ENCODE assay signal across 8 cellular contexts in the genomic region with DNA sequence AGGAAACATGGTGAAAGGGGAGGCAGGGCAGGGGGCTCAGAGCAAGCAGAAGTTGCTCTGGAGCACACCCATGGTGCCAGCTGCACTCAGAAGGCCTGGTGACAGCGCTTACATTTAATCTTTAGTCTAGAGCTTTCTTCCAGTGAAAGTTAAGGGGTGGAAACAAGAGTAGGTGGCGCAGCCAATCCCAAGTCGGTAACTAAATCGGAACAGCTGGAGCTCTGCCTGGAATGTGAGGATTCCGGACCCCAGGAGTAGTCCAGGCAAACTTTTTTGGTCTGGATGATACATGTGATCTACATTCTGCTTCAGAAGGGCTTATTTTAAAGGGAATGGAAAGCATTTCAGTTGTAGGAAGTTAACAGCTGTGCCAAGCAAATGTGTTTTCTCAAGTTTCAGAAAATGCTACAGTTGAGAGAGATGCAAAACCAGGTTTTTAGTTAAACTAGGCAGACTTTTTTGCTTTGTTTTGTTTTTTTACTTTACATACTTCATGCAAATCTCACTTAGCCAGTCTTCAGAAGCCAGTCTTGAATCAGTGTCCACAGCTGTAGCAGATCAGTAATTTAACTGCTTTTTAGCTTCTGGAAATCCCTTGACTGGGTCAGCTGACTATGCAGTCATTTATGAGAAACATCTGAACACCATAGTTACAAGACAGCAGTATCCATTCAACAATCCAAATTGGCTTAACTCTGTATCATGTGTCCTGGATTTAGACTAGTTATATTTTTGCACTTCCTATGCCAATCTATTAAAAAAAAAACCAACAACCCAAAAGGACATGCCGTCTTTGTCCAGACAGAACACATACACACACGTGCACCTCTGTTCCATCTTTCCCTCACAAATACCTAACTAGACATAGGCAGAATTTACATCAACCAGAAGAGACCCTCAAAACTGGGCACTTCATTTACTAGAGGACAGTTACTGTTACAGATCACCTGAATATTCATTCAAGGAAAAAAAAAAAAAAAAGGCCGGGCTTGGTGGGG. TPM values are rescaled to one million over a fixed set of nuclear protein-coding genes. Genes with fewer than 3 reads are reported as not detected.
DNase-seq lines count a peak whose midpoint lies in the region; ATAC-seq and TF ChIP-seq lines count a peak whose summit lies in the region.

No MANE protein-coding gene starts in this region.

- no peak for TF ChIP-seq CTCF in astrocyte of the spinal cord (IDR thresholded peaks at IDR 0.05; ENCODE audit: low read depth, low read length)

- ATAC-seq in GM18907 (IDR thresholded peaks at IDR 0.05; ENCODE audit: unreplicated experiment) (peak; percentile 70), HG03097 (IDR thresholded peaks at IDR 0.05; ENCODE audit: low FRiP score, unreplicated experiment) (peak; percentile 55), esophagus mucosa (no peak)

- peak overlapping the region; percentile 61 for H3K9ac ChIP-seq in iPS-18a (ENCODE audit: low read length)
- peak overlapping the region; percentile 71 for H3K9ac ChIP-seq in skeletal muscle satellite cell (ENCODE audit: low read depth, low read length)

- H3K27me3 ChIP-seq in iPS-18a (ENCODE audit: control insufficient read depth, insufficient read depth, low read length) (no peaks in the 10 kb centered on the region), skeletal muscle satellite cell (ENCODE audit: control insufficient read depth, insufficient read depth, low read length) (no peaks in the 10 kb centered on the region)

- H3K4me3 ChIP-seq in astrocyte of the spinal cord (ENCODE audit: low read depth, low read length) (peak overlapping the region; percentile 8), iPS-18a (ENCODE audit: low read length) (peak overlapping the region; percentile 47), skeletal muscle satellite cell (ENCODE audit: low read length) (peak overlapping the region; percentile 47)

- H3K27ac ChIP-seq in iPS-18a (ENCODE audit: low read length): peak overlapping the region; percentile 87

- H3K9me3 ChIP-seq in iPS-18a (ENCODE audit: control insufficient read depth, low read depth, low read length) (no peaks in the 10 kb centered on the region), skeletal muscle satellite cell (replicated peaks; ENCODE audit: low read length) (no peaks in the 10 kb centered on the region)

- no peaks in the 10 kb centered on the region for H3K36me3 ChIP-seq in iPS-18a (ENCODE audit: control insufficient read depth, low read depth, low read length)
- no peaks in the 10 kb centered on the region for H3K36me3 ChIP-seq in skeletal muscle satellite cell (ENCODE audit: insufficient read depth, low read length)

- H3K4me2 ChIP-seq in skeletal muscle satellite cell (ENCODE audit: low read length): peak overlapping the region; percentile 72

- H3K4me1 ChIP-seq in iPS-18a (ENCODE audit: control insufficient read depth, low read depth, low read length) (peaks cover 16% of the 10 kb centered on the region), skeletal muscle satellite cell (ENCODE audit: control insufficient read depth, insufficient read depth, low read length) (peaks cover 28% of the 10 kb centered on the region)

- DNase-seq in astrocyte of the spinal cord (ENCODE audit: low read depth, low spot score): peak; percentile 95
- DNase-seq in KG1 (lab: John Stamatoyannopoulos, UW): no peak
- no peak for DNase-seq in activated effector memory CD4-positive, alpha-beta T cell treated with Interleukin-2 at 50 U/mL for 16 hours

- in situ Hi-C loops in astrocyte of the spinal cord (cut with HindIII; ENCODE audit: low sequenced_read_pairs): no loop called here

RNA-seq across cellular contexts. Expression of gene ZNF106, which starts 33.2 kb away (rescaled TPM):
- 61.8 and 72.5 TPM in 2 replicates for total RNA-seq in skeletal muscle satellite cell (2012; rRNA removed)
- 23.0 TPM for total RNA-seq in esophagus mucosa

RNA-seq across cellular contexts. Expression of gene SNAP23, which starts 37.7 kb away (rescaled TPM):
- 57.9 and 83.1 TPM in 2 replicates for total RNA-seq in skeletal muscle satellite cell (2012; rRNA removed)
- 34.4 TPM for total RNA-seq in esophagus mucosa
